ENCODE assay signal across 1 cellular context in the genomic region with DNA sequence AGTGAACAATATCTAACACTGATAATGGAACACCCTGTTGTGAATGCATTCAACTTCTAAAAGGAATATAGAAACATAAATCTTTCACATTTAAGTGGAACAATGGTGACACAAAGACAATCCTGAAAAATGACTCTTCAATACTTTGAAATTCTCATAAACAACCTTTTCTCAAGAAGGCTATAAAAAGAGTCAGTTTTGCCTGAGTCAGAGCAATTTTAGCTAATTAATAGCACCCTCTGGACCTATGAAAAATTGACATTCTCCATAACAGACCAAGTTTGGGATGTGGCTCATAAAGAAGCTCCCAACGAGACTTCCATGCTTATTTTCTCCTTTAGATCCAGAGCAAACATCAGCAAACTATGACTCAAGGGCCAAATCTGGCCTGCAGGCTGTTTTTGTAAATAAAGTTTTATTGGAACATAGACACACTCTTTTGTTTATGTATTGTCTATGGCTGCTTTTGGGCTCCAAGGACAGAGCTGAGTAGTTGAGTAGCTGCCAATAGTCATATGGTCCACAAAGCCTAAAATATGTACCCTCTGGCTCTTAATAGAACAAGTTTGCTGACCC.
A peak's percentile ranks its signal among the peaks of the same experiment; 100 is the strongest.
TF ChIP-seq lines count a peak whose summit lies in the region.

No MANE protein-coding gene starts in this region.

TF ChIP-seq in HepG2, 621 proteins besides CTCF, POLR2A, EP300 and RAD21 (continued from another document):
- TF ChIP-seq, protein P1, sequence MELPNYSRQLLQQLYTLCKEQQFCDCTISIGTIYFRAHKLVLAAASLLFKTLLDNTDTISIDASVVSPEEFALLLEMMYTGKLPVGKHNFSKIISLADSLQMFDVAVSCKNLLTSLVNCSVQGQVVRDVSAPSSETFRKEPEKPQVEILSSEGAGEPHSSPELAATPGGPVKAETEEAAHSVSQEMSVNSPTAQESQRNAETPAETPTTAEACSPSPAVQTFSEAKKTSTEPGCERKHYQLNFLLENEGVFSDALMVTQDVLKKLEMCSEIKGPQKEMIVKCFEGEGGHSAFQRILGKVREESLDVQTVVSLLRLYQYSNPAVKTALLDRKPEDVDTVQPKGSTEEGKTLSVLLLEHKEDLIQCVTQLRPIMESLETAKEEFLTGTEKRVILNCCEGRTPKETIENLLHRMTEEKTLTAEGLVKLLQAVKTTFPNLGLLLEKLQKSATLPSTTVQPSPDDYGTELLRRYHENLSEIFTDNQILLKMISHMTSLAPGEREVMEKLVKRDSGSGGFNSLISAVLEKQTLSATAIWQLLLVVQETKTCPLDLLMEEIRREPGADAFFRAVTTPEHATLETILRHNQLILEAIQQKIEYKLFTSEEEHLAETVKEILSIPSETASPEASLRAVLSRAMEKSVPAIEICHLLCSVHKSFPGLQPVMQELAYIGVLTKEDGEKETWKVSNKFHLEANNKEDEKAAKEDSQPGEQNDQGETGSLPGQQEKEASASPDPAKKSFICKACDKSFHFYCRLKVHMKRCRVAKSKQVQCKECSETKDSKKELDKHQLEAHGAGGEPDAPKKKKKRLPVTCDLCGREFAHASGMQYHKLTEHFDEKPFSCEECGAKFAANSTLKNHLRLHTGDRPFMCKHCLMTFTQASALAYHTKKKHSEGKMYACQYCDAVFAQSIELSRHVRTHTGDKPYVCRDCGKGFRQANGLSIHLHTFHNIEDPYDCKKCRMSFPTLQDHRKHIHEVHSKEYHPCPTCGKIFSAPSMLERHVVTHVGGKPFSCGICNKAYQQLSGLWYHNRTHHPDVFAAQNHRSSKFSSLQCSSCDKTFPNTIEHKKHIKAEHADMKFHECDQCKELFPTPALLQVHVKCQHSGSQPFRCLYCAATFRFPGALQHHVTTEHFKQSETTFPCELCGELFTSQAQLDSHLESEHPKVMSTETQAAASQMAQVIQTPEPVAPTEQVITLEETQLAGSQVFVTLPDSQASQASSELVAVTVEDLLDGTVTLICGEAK (IDR thresholded peaks at IDR 0.05), result peak; percentile 68
- TF ChIP-seq, protein P1 (CRISPR knock-in tag; IDR thresholded peaks at IDR 0.05), result peak; percentile 98
